ENCODE assay signal across 21 cellular contexts in genomic region chr1:186843261-186843660, GRCh38.
"Had no signal": no experiment of that assay in that cellular context is flagged by ENCODE, and none has a peak within 500 bp of the region (broad histone marks: within the 10 kb centered on the region; RNA-seq: fewer than 3 reads in every experiment).

No MANE protein-coding gene starts in this region.

- H3K36me3 Mint-ChIP-seq: naive thymus-derived CD4-positive, alpha-beta T cell; stimulated activated effector memory CD8-positive, alpha-beta T cell treated with anti-CD3 and anti-CD28 coated beads, Interleukin-12 subunit alpha, Interleukin-12 subunit beta, amount 100 ng/mL, for 72 hours had no signal

- H3K4me3 Mint-ChIP-seq: naive thymus-derived CD4-positive, alpha-beta T cell; nephron progenitor cell; stimulated activated effector memory CD8-positive, alpha-beta T cell treated with anti-CD3 and anti-CD28 coated beads, Interleukin-12 subunit alpha, Interleukin-12 subunit beta, amount 100 ng/mL, for 72 hours had no signal

- H3K4me1 Mint-ChIP-seq: stimulated activated effector memory CD8-positive, alpha-beta T cell treated with anti-CD3 and anti-CD28 coated beads, Interleukin-12 subunit alpha, Interleukin-12 subunit beta, amount 100 ng/mL, for 72 hours had no signal

- H3K27me3 ChIP-seq: gastrocnemius medialis, heart right ventricle, right lobe of liver, tibial artery, upper lobe of left lung, uterus had no signal

- ATAC-seq: esophagus mucosa; gastrocnemius medialis; naive thymus-derived CD4-positive, alpha-beta T cell; psoas muscle; right lobe of liver; stimulated activated effector memory CD8-positive, alpha-beta T cell treated with anti-CD3 and anti-CD28 coated beads, Interleukin-12 subunit alpha, Interleukin-12 subunit beta, amount 100 ng/mL, for 72 hours; stimulated activated naive CD8-positive, alpha-beta T cell treated with anti-CD3 and anti-CD28 coated beads, Interleukin-15, Interleukin-2, amounts not matched to agents 100 U/mL and 50 U/mL, for 24 hours had no signal

- H3K9me3 Mint-ChIP-seq: naive thymus-derived CD4-positive, alpha-beta T cell; nephron progenitor cell; stimulated activated effector memory CD8-positive, alpha-beta T cell treated with anti-CD3 and anti-CD28 coated beads, Interleukin-12 subunit alpha, Interleukin-12 subunit beta, amount 100 ng/mL, for 72 hours had no signal

- H3K27ac ChIP-seq: gastrocnemius medialis, heart right ventricle, parathyroid adenoma, psoas muscle, right lobe of liver, tibial artery, upper lobe of left lung, uterus had no signal

- FAIRE-seq: islet of Langerhans had no signal

- H3K4me1 ChIP-seq: gastrocnemius medialis, parathyroid adenoma, psoas muscle, right lobe of liver had no signal

- H3K27ac Mint-ChIP-seq: naive thymus-derived CD4-positive, alpha-beta T cell; nephron progenitor cell; stimulated activated effector memory CD8-positive, alpha-beta T cell treated with anti-CD3 and anti-CD28 coated beads, Interleukin-12 subunit alpha, Interleukin-12 subunit beta, amount 100 ng/mL, for 72 hours had no signal

- DNase-seq: effector CD8-positive, alpha-beta T cell; gastrocnemius medialis; heart right ventricle; hypothalamus; kidney glomerular epithelial cell; mesendoderm; naive thymus-derived CD4-positive, alpha-beta T cell; nephron progenitor cell; psoas muscle; retina; right lobe of liver; stimulated activated CD4-positive, alpha-beta T cell treated with anti-CD3 and anti-CD28 coated beads, Interleukin-4, amount 100 ng/mL, for 1 hour; stimulated activated CD8-positive, alpha-beta memory T cell treated with anti-CD3 and anti-CD28 coated beads, Interleukin-4, amount 100 ng/mL, for 48 hours; stimulated activated naive CD8-positive, alpha-beta T cell treated with anti-CD3 and anti-CD28 coated beads, Interleukin-15, Interleukin-2, amounts not matched to agents 100 U/mL and 50 U/mL, for 24 hours; tibial artery; upper lobe of left lung; uterus had no signal

- H3K4me3 ChIP-seq: gastrocnemius medialis, heart right ventricle, psoas muscle, right lobe of liver, tibial artery, upper lobe of left lung, uterus had no signal

- H3K36me3 ChIP-seq: gastrocnemius medialis, heart right ventricle, right lobe of liver, tibial artery, upper lobe of left lung, uterus had no signal

- H3K9me3 ChIP-seq: gastrocnemius medialis, heart right ventricle, psoas muscle, right lobe of liver, tibial artery, upper lobe of left lung, uterus had no signal
